Comparison of ENCODE assay signal across 23 cellular contexts in genomic region chr13:50452028-50452427, GRCh38.
"Had no signal": no experiment of that assay in that cellular context is flagged by ENCODE, and none has a peak within 500 bp of the region (broad histone marks: within the 10 kb centered on the region; RNA-seq: fewer than 3 reads in every experiment).

No MANE protein-coding gene starts in this region.

- ATAC-seq: mucosa of descending colon; naive thymus-derived CD8-positive, alpha-beta T cell; stimulated activated memory B cell treated with anti-CD40 and anti-IgM and Interleukin-4, amounts not matched to agents 10 μg/mL and 1 μg/mL and 100 μg/mL, for 72 hours; stimulated activated naive CD8-positive, alpha-beta T cell treated with anti-CD3 and anti-CD28 coated beads, Interleukin-15, amount 100 ng/mL, for 72 hours had no signal

- FAIRE-seq: small intestine had no signal

- H3K36me3 ChIP-seq: heart left ventricle, left ventricle myocardium inferior, neural progenitor cell, neutrophil, ovary, sigmoid colon, spleen, tibial nerve, uterus had no signal

- H3K4me1 ChIP-seq: sigmoid colon, uterus had no signal

- H3K27ac ChIP-seq: neural progenitor cell, neutrophil, ovary, sigmoid colon, spleen had no signal

- H3K27me3 ChIP-seq: heart left ventricle, neural progenitor cell, neutrophil, ovary, sigmoid colon, spleen, tibial nerve, uterus had no signal

- H3K4me3 ChIP-seq: heart left ventricle, left ventricle myocardium inferior, lung, mucosa of descending colon, neural progenitor cell, ovary, sigmoid colon, spleen, tibial nerve, uterus had no signal

- DNase-seq: heart left ventricle; islet precursor cell; left ventricle myocardium inferior; midbrain; mucosa of descending colon; naive thymus-derived CD8-positive, alpha-beta T cell; nephron progenitor cell; occipital lobe; ovary; retina; sigmoid colon; small intestine; spleen; stimulated activated CD4-positive, alpha-beta T cell treated with anti-CD3 and anti-CD28 coated beads, Interleukin-4, amount 100 ng/mL, for 24 hours; stimulated activated naive CD4-positive, alpha-beta T cell treated with Interleukin-2 at 50 U/mL for 16 hours; stimulated activated naive CD8-positive, alpha-beta T cell treated with anti-CD3 and anti-CD28 coated beads, Interleukin-15, amount 100 ng/mL, for 72 hours; substantia nigra; uterus had no signal

- H3K9me3 ChIP-seq: heart left ventricle, left ventricle myocardium inferior, mucosa of descending colon, neutrophil, ovary, sigmoid colon, spleen, tibial nerve, uterus had no signal

- H2AFZ ChIP-seq: neural progenitor cell had no signal

- H3K9ac ChIP-seq: neural progenitor cell had no signal
